Comparison of ENCODE assay signal across 1 cellular context in genomic region chr16:89008796-89009195, GRCh38. TPM values are rescaled to one million over a fixed set of nuclear protein-coding genes. Genes with fewer than 3 reads are reported as not detected.
"Had no signal": no experiment of that assay in that cellular context is flagged by ENCODE, and none has a peak within 500 bp of the region (broad histone marks: within the 10 kb centered on the region; RNA-seq: fewer than 3 reads in every experiment).

No MANE protein-coding gene starts in this region.

RNA-seq across cellular contexts. Expression of gene CBFA2T3, which starts 31.8 kb away (rescaled TPM):
- total RNA-seq: dermis blood vessel endothelial cell had no signal
